Comparison of ENCODE assay signal across 8 cellular contexts in genomic region chr19:55005684-55006488, GRCh38. TPM values are rescaled to one million over a fixed set of nuclear protein-coding genes. Genes with fewer than 3 reads are reported as not detected.
DNase-seq lines count a peak whose midpoint lies in the region; ATAC-seq and TF ChIP-seq lines count a peak whose summit lies in the region.

No MANE protein-coding gene starts in this region.

- H3K4me3 ChIP-seq in left ventricle myocardium inferior (peak overlapping the region; percentile 60), skin epidermis (peak overlapping the region in 6 of 7 experiments; percentile 6 to 33 (median 23))

- H3K36me3 Mint-ChIP-seq in activated T-helper 2 cell treated with anti-CD3 and anti-CD28 coated beads, Interferon-gamma antibody, Interleukin-2, Interleukin-4, amounts not matched to agents 10 μg/mL and 5 μg/mL and 100 μg/mL, durations not matched to agents 14 hours and 24 hours and 36 hours (ENCODE audit: low read depth), result peaks cover 26% of the 10 kb centered on the region

- H3K27ac ChIP-seq in RWPE1 (peak overlapping the region; percentile 61), left ventricle myocardium inferior (replicated peaks) (peak overlapping the region; percentile 25), skin epidermis (peak overlapping the region in 5 of 21 experiments; percentile 13 to 62 (median 40))

- H3K27ac Mint-ChIP-seq in activated T-helper 2 cell treated with anti-CD3 and anti-CD28 coated beads, Interferon-gamma antibody, Interleukin-2, Interleukin-4, amounts not matched to agents 10 μg/mL and 5 μg/mL and 100 μg/mL, durations not matched to agents 14 hours and 24 hours and 36 hours, result peak overlapping the region; percentile 50

- peaks cover 14% of the 10 kb centered on the region for H3K9me3 ChIP-seq in left ventricle myocardium inferior (replicated peaks)

- in situ Hi-C loops in GM13976 (cut with MboI; ENCODE audit: low sequenced_read_pairs, unreplicated experiment), result no loop called here

- CTCF ChIA-PET in RWPE1 (lab: Yijun Ruan, JAX), result interaction anchor here (0.9 kb wide), 1 partner anchor 15 kb away, joined by 3 read pairs; no protein-coding TSS in a partner anchor

- peaks cover 42% of the 10 kb centered on the region for H3K27me3 ChIP-seq in left ventricle myocardium inferior (ENCODE audit: low read depth)

- peak overlapping the region; percentile 69 for H3K4me3 Mint-ChIP-seq in activated T-helper 2 cell treated with anti-CD3 and anti-CD28 coated beads, Interferon-gamma antibody, Interleukin-2, Interleukin-4, amounts not matched to agents 10 μg/mL and 5 μg/mL and 100 μg/mL, durations not matched to agents 14 hours and 24 hours and 36 hours (ENCODE audit: low read depth)

- H3K27me3 Mint-ChIP-seq in activated T-helper 2 cell treated with anti-CD3 and anti-CD28 coated beads, Interferon-gamma antibody, Interleukin-2, Interleukin-4, amounts not matched to agents 10 μg/mL and 5 μg/mL and 100 μg/mL, durations not matched to agents 14 hours and 24 hours and 36 hours (ENCODE audit: low read depth), result peaks cover under 1% of the 10 kb centered on the region

- H3K4me1 Mint-ChIP-seq in activated T-helper 2 cell treated with anti-CD3 and anti-CD28 coated beads, Interferon-gamma antibody, Interleukin-2, Interleukin-4, amounts not matched to agents 10 μg/mL and 5 μg/mL and 100 μg/mL, durations not matched to agents 14 hours and 24 hours and 36 hours (ENCODE audit: low read depth), result peaks cover 7% of the 10 kb centered on the region

- DNase-seq in GM13976 (ENCODE audit: low spot score) (peak; percentile 78), HS-5 (ENCODE audit: low read depth) (peak; percentile 20), RWPE1 (ENCODE audit: low spot score) (peak; percentile 75), left ventricle myocardium inferior (no peak), omental fat pad (ENCODE audit: low spot score) (no peak), middle frontal gyrus (ENCODE audit: extremely low spot score, low spot score) (no peak)
- DNase-seq in activated T-helper 2 cell treated with anti-CD3 and anti-CD28 coated beads, Interferon-gamma antibody, Interleukin-2, Interleukin-4, amounts not matched to agents 10 μg/mL and 5 μg/mL and 100 μg/mL, durations not matched to agents 14 hours and 24 hours and 36 hours (ENCODE audit: low spot score), result peak; percentile 53

- H3K4me1 ChIP-seq in left ventricle myocardium inferior, result peaks cover 8% of the 10 kb centered on the region

- no peak for ATAC-seq in omental fat pad (ENCODE audit: low FRiP score)

- TF ChIP-seq CTCF in GM13976 (IDR thresholded peaks at IDR 0.05; ENCODE audit: borderline replicate concordance, control extremely low read depth, extremely low read depth, insufficient read depth, missing control alignments) (no peak), RWPE1 (conservative IDR thresholded peaks at IDR 0.05; ENCODE audit: low read depth) (no peak), left ventricle myocardium inferior (IDR thresholded peaks at IDR 0.05; ENCODE audit: borderline replicate concordance) (no peak), omental fat pad (IDR thresholded peaks at IDR 0.05) (no peak)

- POLR2A ChIA-PET in RWPE1 (lab: Yijun Ruan, JAX; ENCODE audit: low non-redundant PET), result interaction anchor here (0.6 kb wide), 1 partner anchor 52 kb away, joined by 4 read pairs; no protein-coding TSS in a partner anchor

- intact Hi-C loops in activated T-helper 2 cell treated with anti-CD3 and anti-CD28 coated beads, Interferon-gamma antibody, Interleukin-2, Interleukin-4, amounts not matched to agents 10 μg/mL and 5 μg/mL and 100 μg/mL, durations not matched to agents 14 hours and 24 hours and 36 hours (cut with micrococcal nuclease), result no loop called here
- intact Hi-C loops in left ventricle myocardium inferior (cut with micrococcal nuclease), result no loop called here

- peaks cover 55% of the 10 kb centered on the region for H3K9me3 Mint-ChIP-seq in activated T-helper 2 cell treated with anti-CD3 and anti-CD28 coated beads, Interferon-gamma antibody, Interleukin-2, Interleukin-4, amounts not matched to agents 10 μg/mL and 5 μg/mL and 100 μg/mL, durations not matched to agents 14 hours and 24 hours and 36 hours

- no peaks in the 10 kb centered on the region for H3K36me3 ChIP-seq in left ventricle myocardium inferior

RNA-seq across cellular contexts. Expression of gene GP6, which starts 32.2 kb away (rescaled TPM):
- total RNA-seq in activated T-helper 2 cell treated with anti-CD3 and anti-CD28 coated beads, Interferon-gamma antibody, Interleukin-2, Interleukin-4, amounts not matched to agents 10 μg/mL and 5 μg/mL and 100 μg/mL, durations not matched to agents 14 hours and 24 hours and 36 hours, result 0.37 and 0.50 TPM in 2 replicates
- total RNA-seq in left ventricle myocardium inferior (0.30 TPM), omental fat pad (under 1 TPM in 1 of 4 donors, not detected in 3; 0.56 TPM)

RNA-seq across cellular contexts. Expression of gene NLRP2, which starts 39.7 kb away (rescaled TPM):
- 13.5 and 14.1 TPM in 2 replicates for total RNA-seq in activated T-helper 2 cell treated with anti-CD3 and anti-CD28 coated beads, Interferon-gamma antibody, Interleukin-2, Interleukin-4, amounts not matched to agents 10 μg/mL and 5 μg/mL and 100 μg/mL, durations not matched to agents 14 hours and 24 hours and 36 hours
- total RNA-seq in left ventricle myocardium inferior, result 0.88 TPM
- total RNA-seq in omental fat pad, result 1 to 10 TPM in 2 of 4 donors, not detected in 2; 2.4 TPM

RNA-seq across cellular contexts. Expression of gene RDH13, which starts 57.1 kb away (rescaled TPM):
- total RNA-seq in activated T-helper 2 cell treated with anti-CD3 and anti-CD28 coated beads, Interferon-gamma antibody, Interleukin-2, Interleukin-4, amounts not matched to agents 10 μg/mL and 5 μg/mL and 100 μg/mL, durations not matched to agents 14 hours and 24 hours and 36 hours, result 18.3 and 18.9 TPM in 2 replicates
- total RNA-seq in left ventricle myocardium inferior, result 53.8 TPM
- total RNA-seq in omental fat pad, result 10 to 100 TPM in 2 of 4 donors, 1 to 10 TPM in 2; 8.2 to 14.1 (median 10.8) TPM

RNA-seq across cellular contexts. Expression of gene NLRP7, which starts 58.6 kb away (rescaled TPM):
- not detected in 2 replicates for total RNA-seq in activated T-helper 2 cell treated with anti-CD3 and anti-CD28 coated beads, Interferon-gamma antibody, Interleukin-2, Interleukin-4, amounts not matched to agents 10 μg/mL and 5 μg/mL and 100 μg/mL, durations not matched to agents 14 hours and 24 hours and 36 hours
- total RNA-seq in left ventricle myocardium inferior (not detected), omental fat pad (not detected)

Comparison
In these comparisons a context has a peak if more than half of its experiments do, and no peak if none do; other contexts are left out.
1. DNase-seq: peak in GM13976 (single experiment), HS-5 (single experiment), RWPE1 (single experiment) and activated T-helper 2 cell treated with anti-CD3 and anti-CD28 coated beads, Interferon-gamma antibody, Interleukin-2, Interleukin-4, amounts not matched to agents 10 μg/mL and 5 μg/mL and 100 μg/mL, durations not matched to agents 14 hours and 24 hours and 36 hours (single experiment); none in left ventricle myocardium inferior (single experiment), omental fat pad (single experiment) and middle frontal gyrus (single experiment).